Comparison of ENCODE assay signal across 9 cellular contexts in the genomic region with DNA sequence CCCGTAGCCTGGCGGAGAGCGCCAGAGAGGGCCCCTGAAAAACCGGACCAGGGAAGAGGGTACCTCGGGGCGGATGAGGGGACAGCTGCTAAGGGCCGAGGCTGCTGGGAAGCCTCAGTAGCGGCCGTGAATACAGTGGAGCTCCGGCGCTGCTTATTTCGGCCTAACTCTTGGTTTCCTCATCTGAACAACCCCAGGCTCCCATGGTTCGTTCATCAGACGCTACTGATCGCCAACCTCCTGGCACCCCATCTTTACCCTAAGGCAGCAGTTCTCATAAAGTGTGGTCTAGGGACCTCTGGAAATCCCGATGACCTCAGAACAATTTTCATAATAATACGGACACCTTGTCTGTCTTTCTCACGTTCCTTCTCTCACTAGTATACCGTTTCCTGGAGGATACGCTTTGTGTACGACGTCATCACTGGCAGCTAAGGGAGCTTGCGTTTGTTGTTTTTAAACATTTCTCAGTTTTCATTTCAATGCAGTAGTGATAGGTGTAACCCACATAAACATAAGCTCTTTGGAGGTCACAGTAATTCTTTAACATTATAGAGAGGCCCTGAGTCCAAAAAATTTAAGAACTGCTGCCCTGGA. TPM values are rescaled to one million over a fixed set of nuclear protein-coding genes. Genes with fewer than 3 reads are reported as not detected.
DNase-seq lines count a peak whose midpoint lies in the region; ATAC-seq and TF ChIP-seq lines count a peak whose summit lies in the region.
"Had no signal": no experiment of that assay in that cellular context is flagged by ENCODE, and none has a peak within 500 bp of the region (broad histone marks: within the 10 kb centered on the region; RNA-seq: fewer than 3 reads in every experiment).

No MANE protein-coding gene starts in this region.

- peak overlapping the region; percentile 87 for H3K9ac ChIP-seq in OCI-LY3 (ENCODE audit: low read length)

- H3K9me3 ChIP-seq in OCI-LY3 (ENCODE audit: insufficient read depth, low read length) (no peaks in the 10 kb centered on the region), mucosa of descending colon (no peaks in the 10 kb centered on the region)

- no peaks in the 10 kb centered on the region for H3K27me3 ChIP-seq in OCI-LY3 (ENCODE audit: low read depth, low read length)

- ATAC-seq in GM18867 (IDR thresholded peaks at IDR 0.05; ENCODE audit: unreplicated experiment) (peak; percentile 42), HG03045 (IDR thresholded peaks at IDR 0.05; ENCODE audit: unreplicated experiment) (peak; percentile 34), mucosa of descending colon (peak; percentile 25)

- H4K20me1 ChIP-seq in OCI-LY3 (ENCODE audit: insufficient read depth, low read length) = peaks cover 4% of the 10 kb centered on the region; the same call in 1 of the 2 replicates

- H3K79me2 ChIP-seq in OCI-LY3 (ENCODE audit: low read length) = peaks cover 37% of the 10 kb centered on the region

- no peaks in the 10 kb centered on the region for H3K36me3 ChIP-seq in OCI-LY3 (replicated peaks; ENCODE audit: low read depth, low read length)
- H3K36me3 ChIP-seq in mucosa of descending colon (ENCODE audit: low read depth) = no peaks in the 10 kb centered on the region

- intact Hi-C loops in mucosa of descending colon (cut with DNase I, micrococcal nuclease) = no loop called here

- H2AFZ ChIP-seq in OCI-LY3 (ENCODE audit: low read depth, low read length) = peak overlapping the region; percentile 98

- no peak for TF ChIP-seq CTCF in OCI-LY3 (IDR thresholded peaks at IDR 0.05; ENCODE audit: low read depth, low read length)
- TF ChIP-seq CTCF in mucosa of descending colon (IDR thresholded peaks at IDR 0.05) = no peak

- H3K4me1 ChIP-seq in OCI-LY3 (ENCODE audit: low read length) (peaks cover 19% of the 10 kb centered on the region), mucosa of descending colon (ENCODE audit: low read depth) (peaks cover 6% of the 10 kb centered on the region)

- peak overlapping the region; percentile 89 for H3K4me2 ChIP-seq in OCI-LY3 (ENCODE audit: low read length)

- peak overlapping the region; percentile 90 for H3K4me3 ChIP-seq in OCI-LY3 (ENCODE audit: low read length)
- H3K4me3 ChIP-seq in mucosa of descending colon = peak overlapping the region; percentile 15

- H3K27ac ChIP-seq in OCI-LY3 (ENCODE audit: low read length) = no peak overlapping the region

- peak; percentile 45 to 56 for DNase-seq in AML-193 (lab: John Stamatoyannopoulos, UW)
- DNase-seq in dermis blood vessel endothelial cell = peak; percentile 35
- no peak for DNase-seq in mucosa of descending colon
- DNase-seq in mucosa of gallbladder (ENCODE audit: low spot score) = no peak
- no peak for DNase-seq in NCI-H1694 (lab: John Stamatoyannopoulos, UW)

RNA-seq across cellular contexts. Expression of gene RAB28, which starts 0.7 kb away (rescaled TPM):
- 11.8 and 15.1 TPM in 2 replicates for total RNA-seq in dermis blood vessel endothelial cell
- total RNA-seq in mucosa of descending colon = 10 to 100 TPM; 13.0 to 23.6 (median 14.5) TPM
- total RNA-seq in mucosa of gallbladder = 13.5 TPM

RNA-seq across cellular contexts. Expression of gene NKX3-2, which starts 59.5 kb away (rescaled TPM):
- total RNA-seq in dermis blood vessel endothelial cell (0.05 TPM in 1 of 2 replicates, not detected in the other), mucosa of descending colon (10 to 100 TPM in 1 of 3 donors, under 1 TPM in 2; 0.61 to 26.3 (median 0.72) TPM), mucosa of gallbladder (0.06 TPM)
- total RNA-seq: T-helper 1 cell treated with Interleukin-12 subunit alpha and Interleukin-12 subunit beta and Interleukin-4 antibody, amounts not matched to agents 30 ng/mL and 1 ng/mL, for 36 hours had no signal

Comparison
In these comparisons a context has a peak if more than half of its experiments do, and no peak if none do; other contexts are left out.
1. DNase-seq: peak in AML-193 (2 of 2) and dermis blood vessel endothelial cell (single experiment); none in mucosa of descending colon (0 of 3), mucosa of gallbladder (single experiment) and NCI-H1694 (single experiment).
2. Peak in every context shown above with its lines, with median percentiles within 50 percentile points of each other: ATAC-seq.